In genomic region chr4:2336659-2337058, GRCh38 we compare ENCODE assay signal across 1 cellular context.
TF ChIP-seq lines count a peak whose summit lies in the region.

No MANE protein-coding gene starts in this region.

TF ChIP-seq in K562, 482 proteins besides CTCF, POLR2A, EP300 and RAD21:
- no peak for TF ChIP-seq ZNF592 (IDR thresholded peaks at IDR 0.05)
- TF ChIP-seq HBP1 (CRISPR knock-in tag; IDR thresholded peaks at IDR 0.05), result peak; percentile 70; the same call in 1 of the 2 replicates
- TF ChIP-seq SETDB1 (IDR thresholded peaks at IDR 0.05; ENCODE audit: low read length), result no peak
- TF ChIP-seq ZBTB26 (CRISPR knock-in tag; IDR thresholded peaks at IDR 0.05), result 0 out of 2 replicates have a peak, but pooled peaks have one; percentile 62
- no peak for TF ChIP-seq MCM7 (IDR thresholded peaks at IDR 0.05)
- TF ChIP-seq HSF4 (CRISPR knock-in tag; IDR thresholded peaks at IDR 0.05; ENCODE audit: borderline replicate concordance), result no peak
- no peak for TF ChIP-seq ZNF280A (IDR thresholded peaks at IDR 0.05; ENCODE audit: low read depth, partially characterized antibody)
